Comparison of ENCODE assay signal across 2 cellular contexts in genomic region chr15:85383470-85384148, GRCh38.
A peak's percentile ranks its signal among the peaks of the same experiment; 100 is the strongest.
TF ChIP-seq lines count a peak whose summit lies in the region.

No MANE protein-coding gene starts in this region.

TF ChIP-seq in HepG2, 621 proteins besides CTCF, POLR2A, EP300 and RAD21:
- TF ChIP-seq GFI1 (CRISPR knock-in tag; IDR thresholded peaks at IDR 0.05; ENCODE audit: borderline replicate concordance), result peak; percentile 73; the same call in 1 of the 2 replicates
- TF ChIP-seq, protein P1, sequence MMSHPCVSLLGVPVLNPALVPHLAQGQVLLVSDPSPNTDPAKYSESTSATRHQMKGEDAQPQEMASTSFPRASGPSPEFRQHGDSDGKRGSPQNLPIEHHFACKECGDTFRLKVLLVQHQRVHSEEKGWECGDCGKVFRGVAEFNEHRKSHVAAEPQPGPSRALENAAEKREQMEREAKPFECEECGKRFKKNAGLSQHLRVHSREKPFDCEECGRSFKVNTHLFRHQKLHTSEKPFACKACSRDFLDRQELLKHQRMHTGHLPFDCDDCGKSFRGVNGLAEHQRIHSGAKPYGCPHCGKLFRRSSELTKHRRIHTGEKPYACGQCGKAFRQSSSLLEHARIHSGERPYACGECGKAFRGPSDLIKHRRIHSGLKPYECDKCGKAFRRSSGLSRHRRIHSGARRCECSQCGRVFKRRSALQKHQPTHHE (CRISPR knock-in tag; IDR thresholded peaks at IDR 0.05; ENCODE audit: borderline replicate concordance), result no peak

TF ChIP-seq in endothelial cell of umbilical vein, 7 proteins besides CTCF, POLR2A, EP300 and RAD21:
- no peak for TF ChIP-seq FOS (IDR thresholded peaks at IDR 0.05; ENCODE audit: borderline replicate concordance, insufficient read depth, low read length)
- TF ChIP-seq GATA2 (IDR thresholded peaks at IDR 0.05; ENCODE audit: insufficient read depth, insufficient read length, low read depth, low read length), result peak; percentile 17
- no peak for TF ChIP-seq POLR2AphosphoS5 (IDR thresholded peaks at IDR 0.05; ENCODE audit: insufficient read depth, low read depth, low read length)
